ENCODE assay signal across 11 cellular contexts in genomic region chr1:213560226-213560625, GRCh38.
"Had no signal": no experiment of that assay in that cellular context is flagged by ENCODE, and none has a peak within 500 bp of the region (broad histone marks: within the 10 kb centered on the region; RNA-seq: fewer than 3 reads in every experiment).

No MANE protein-coding gene starts in this region.

- H3K9ac ChIP-seq: GM23248 had no signal

- H3K9me3 ChIP-seq: HAP-1 had no signal

- H2AFZ ChIP-seq: GM23248, GM23338 had no signal

- DNase-seq: GM23248, GOT3, H7, H9, HCEC 1CT, HFFc6 had no signal

- FAIRE-seq: H1, H54 had no signal

- ATAC-seq: GM23338, HCT116 had no signal

- H3K4me1 ChIP-seq: HAP-1 had no signal

- H3K36me3 ChIP-seq: HAP-1 had no signal

- H3K4me3 ChIP-seq: GM23248, GM23338, HAP-1 had no signal

- H3K27ac ChIP-seq: GM23248 had no signal

- H3K4me2 ChIP-seq: GM23338 had no signal
